ENCODE assay signal across 14 cellular contexts in the genomic region with DNA sequence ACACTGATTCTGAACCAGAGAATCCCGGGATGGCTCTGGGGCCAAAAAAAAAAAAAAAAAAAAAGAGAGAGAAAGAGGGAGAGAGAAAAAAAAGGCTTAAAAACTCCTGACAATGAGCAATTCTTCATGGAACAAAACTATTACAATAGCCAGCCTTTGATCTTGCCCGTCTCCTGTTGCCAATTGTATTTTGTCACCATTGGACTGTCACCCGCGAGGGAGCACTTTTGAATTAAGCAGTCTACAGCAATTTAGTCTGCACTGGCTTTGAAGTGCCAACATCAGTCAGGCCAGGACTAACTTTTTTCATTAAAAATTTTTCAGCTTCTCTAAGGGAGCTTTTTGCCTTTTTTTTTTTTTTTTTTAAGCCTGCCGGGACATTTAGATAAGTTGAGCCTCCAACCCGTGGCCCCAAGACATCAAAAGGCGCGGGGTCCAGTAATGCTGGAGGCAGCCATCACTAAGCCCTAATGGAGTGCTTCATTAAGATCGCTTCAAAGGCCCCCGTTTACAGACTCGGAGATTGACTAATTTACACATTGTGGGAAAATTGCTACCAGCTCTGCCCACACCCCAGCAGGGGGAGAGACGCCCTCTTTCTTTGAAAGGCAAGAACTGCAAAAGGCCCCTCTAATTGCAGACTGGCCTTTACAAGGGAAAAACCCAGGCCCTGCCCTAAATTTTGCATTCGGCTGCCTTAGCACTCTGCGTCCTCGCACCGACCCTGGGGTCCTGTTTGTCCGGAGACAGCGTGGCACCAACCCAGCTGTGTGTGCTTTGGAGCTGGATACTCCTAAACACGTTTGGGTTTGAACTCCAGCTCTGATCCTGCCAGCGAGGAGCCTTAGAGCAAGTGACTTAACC.
DNase-seq lines count a peak whose midpoint lies in the region; ATAC-seq, FAIRE-seq and TF ChIP-seq lines count a peak whose summit lies in the region.
"Had no signal": no experiment of that assay in that cellular context is flagged by ENCODE, and none has a peak within 500 bp of the region (broad histone marks: within the 10 kb centered on the region; RNA-seq: fewer than 3 reads in every experiment).

No MANE protein-coding gene starts in this region.

- H2BK120ac ChIP-seq in H9 (ENCODE audit: low read depth, low read length, poor library complexity, severe bottlenecking), result no peak overlapping the region

- H3K9me3 ChIP-seq in BLaER1 (0 out of 2 replicates have a peak, but pooled peaks cover under 1% of the 10 kb centered on the region), H9 (ENCODE audit: control insufficient read depth, low read depth, low read length) (no peaks in the 10 kb centered on the region), astrocyte (ENCODE audit: insufficient read depth, low read depth, low read length) (no peaks in the 10 kb centered on the region)
- H3K9me3 ChIP-seq: transverse colon had no signal

- no peak for ATAC-seq in activated naive CD8-positive, alpha-beta T cell treated with anti-CD3 and anti-CD28 coated beads, Interleukin-2, amount 50 U/mL, for 24 hours
- ATAC-seq in left ventricle myocardium superior, result no peak
- no peak for ATAC-seq in activated CD8-positive, alpha-beta memory T cell treated with anti-CD3 and anti-CD28 coated beads, Interleukin-2, amount 10 ng/mL, durations not matched to agents 7 days and 5 days

- H3K4me2 ChIP-seq in BLaER1 (peak overlapping the region; percentile 93), H9 (ENCODE audit: insufficient read depth, insufficient read length, low read length) (no peak overlapping the region), astrocyte (ENCODE audit: low read length) (no peak overlapping the region)

- H3K27ac Mint-ChIP-seq in H9 (no peak overlapping the region), astrocyte (ENCODE audit: unreplicated experiment) (no peak overlapping the region)
- H3K27ac Mint-ChIP-seq in activated naive CD8-positive, alpha-beta T cell treated with anti-CD3 and anti-CD28 coated beads, Interleukin-2, amount 50 U/mL, for 24 hours, result no peak overlapping the region
- H3K27ac Mint-ChIP-seq in activated CD8-positive, alpha-beta memory T cell treated with anti-CD3 and anti-CD28 coated beads, Interleukin-2, amount 10 ng/mL, durations not matched to agents 7 days and 5 days, result no peak overlapping the region
- H3K27ac Mint-ChIP-seq: activated B cell treated with CpG ODN at 0.5 μM for 24 hours; activated naive CD4-positive, alpha-beta T cell treated with anti-CD3 and anti-CD28 coated beads, Interleukin-2, amount 50 U/mL, for 24 hours had no signal

- H2AK5ac ChIP-seq in H9 (ENCODE audit: insufficient read length, low read length), result no peak overlapping the region

- H3K9ac ChIP-seq in BLaER1 (no peak overlapping the region), H9 (ENCODE audit: extremely low read depth, insufficient read length, low read length) (no peak overlapping the region), astrocyte (ENCODE audit: low read length) (no peak overlapping the region)

- no peak overlapping the region for H3K14ac ChIP-seq in H9 (ENCODE audit: insufficient read depth, low read length)

- no peak overlapping the region for H3K18ac ChIP-seq in H9 (ENCODE audit: insufficient read length, low read depth, low read length)

- no peak overlapping the region for H3K4ac ChIP-seq in H9 (ENCODE audit: low read depth, low read length)

- no peak overlapping the region for H2BK5ac ChIP-seq in H9 (ENCODE audit: insufficient read length, low read length)

- H3K56ac ChIP-seq in H9 (ENCODE audit: insufficient read length, low read depth, low read length), result no peak overlapping the region

- H3K36me3 ChIP-seq in BLaER1, result no peaks in the 10 kb centered on the region
- no peaks in the 10 kb centered on the region for H3K36me3 ChIP-seq in astrocyte (ENCODE audit: insufficient read depth, low read length)
- H3K36me3 ChIP-seq: transverse colon had no signal

- no peaks in the 10 kb centered on the region for H3K27me3 ChIP-seq in BLaER1
- no peaks in the 10 kb centered on the region for H3K27me3 ChIP-seq in H9 (ENCODE audit: insufficient read depth, low read length)
- peaks cover 9% of the 10 kb centered on the region for H3K27me3 ChIP-seq in astrocyte (ENCODE audit: insufficient read depth, low read length)
- H3K27me3 ChIP-seq: transverse colon had no signal

- H2BK12ac ChIP-seq in H9 (ENCODE audit: insufficient read length, low read depth, low read length), result no peak overlapping the region

- peaks cover 53 to 55% of the 10 kb centered on the region in 2 experiments for H3K4me1 Mint-ChIP-seq in H9
- peaks cover 9% of the 10 kb centered on the region for H3K4me1 Mint-ChIP-seq in astrocyte (ENCODE audit: low read depth, unreplicated experiment)
- peaks cover 14% of the 10 kb centered on the region for H3K4me1 Mint-ChIP-seq in activated naive CD8-positive, alpha-beta T cell treated with anti-CD3 and anti-CD28 coated beads, Interleukin-2, amount 50 U/mL, for 24 hours
- H3K4me1 Mint-ChIP-seq in activated CD8-positive, alpha-beta memory T cell treated with anti-CD3 and anti-CD28 coated beads, Interleukin-2, amount 10 ng/mL, durations not matched to agents 7 days and 5 days, result peaks cover 30% of the 10 kb centered on the region

- intact Hi-C loops in left ventricle myocardium superior (cut with micrococcal nuclease), result no loop called here

- no CpG with 5 or more reads among the region's 20 CpGs for WGBS in H9 (ENCODE audit: extremely low coverage, insufficient read length, low lambda C conversion rate)

- H3K27ac ChIP-seq in BLaER1 (no peak overlapping the region), H9 (ENCODE audit: insufficient read length, low read depth, low read length) (no peak overlapping the region), astrocyte (ENCODE audit: low read depth, low read length) (no peak overlapping the region)
- H3K27ac ChIP-seq: transverse colon had no signal

- no peak overlapping the region for H3K23ac ChIP-seq in H9 (ENCODE audit: insufficient read length, low read depth, low read length)

- H4K5ac ChIP-seq in H9 (ENCODE audit: insufficient read length, low read depth, low read length), result no peak overlapping the region

- H2AFZ ChIP-seq in H9 (ENCODE audit: low read length) (no peak overlapping the region), astrocyte (ENCODE audit: low read depth, low read length) (no peak overlapping the region)

- H3K36me3 Mint-ChIP-seq in H9 (ENCODE audit: insufficient read depth in 1 of 3, low read depth in 3 of 3) (peaks cover 0 to 2% (median 0%) of the 10 kb centered on the region in 3 experiments; a peak in 3 of 7 replicates), astrocyte (ENCODE audit: low read depth, unreplicated experiment) (no peaks in the 10 kb centered on the region)
- peaks cover 6% of the 10 kb centered on the region for H3K36me3 Mint-ChIP-seq in activated naive CD8-positive, alpha-beta T cell treated with anti-CD3 and anti-CD28 coated beads, Interleukin-2, amount 50 U/mL, for 24 hours (ENCODE audit: low read depth)
- H3K36me3 Mint-ChIP-seq in activated CD8-positive, alpha-beta memory T cell treated with anti-CD3 and anti-CD28 coated beads, Interleukin-2, amount 10 ng/mL, durations not matched to agents 7 days and 5 days, result peaks cover 3% of the 10 kb centered on the region

- no peaks in the 10 kb centered on the region for H3K79me1 ChIP-seq in H9 (ENCODE audit: insufficient read depth, low read depth, low read length, poor library complexity, severe bottlenecking)

- CTCF ChIA-PET in activated CD8-positive, alpha-beta memory T cell treated with anti-CD3 and anti-CD28 coated beads, Interleukin-2, amount 10 ng/mL, durations not matched to agents 7 days and 5 days (lab: Charles Lee), result interaction anchor here (0.7 kb wide), 1 partner anchor 68 kb away, joined by 3 read pairs; no protein-coding TSS in a partner anchor

- no peak for FAIRE-seq in astrocyte (lab: Jason Lieb, UNC)

- H3K4me3 ChIP-seq in BLaER1 (no peak overlapping the region), astrocyte (ENCODE audit: insufficient read depth, low read depth, low read length) (no peak overlapping the region)
- H3K4me3 ChIP-seq: transverse colon had no signal

- H3K79me2 ChIP-seq in H9 (ENCODE audit: insufficient read depth, low read length) (no peaks in the 10 kb centered on the region), astrocyte (ENCODE audit: insufficient read depth, low read length) (no peaks in the 10 kb centered on the region)

- H3K27me3 Mint-ChIP-seq in H9 (ENCODE audit: low read depth) (peaks cover 70% of the 10 kb centered on the region), astrocyte (ENCODE audit: low read depth, unreplicated experiment) (peaks cover 34% of the 10 kb centered on the region)
- peaks cover 3% of the 10 kb centered on the region for H3K27me3 Mint-ChIP-seq in activated naive CD8-positive, alpha-beta T cell treated with anti-CD3 and anti-CD28 coated beads, Interleukin-2, amount 50 U/mL, for 24 hours
- H3K27me3 Mint-ChIP-seq in activated CD8-positive, alpha-beta memory T cell treated with anti-CD3 and anti-CD28 coated beads, Interleukin-2, amount 10 ng/mL, durations not matched to agents 7 days and 5 days, result peaks cover 9% of the 10 kb centered on the region

- H3T11ph ChIP-seq in H9 (ENCODE audit: low read length), result no peak overlapping the region

- no peak overlapping the region for H4K91ac ChIP-seq in H9 (ENCODE audit: insufficient read length, low read depth, low read length)

- H4K8ac ChIP-seq in H9 (replicated peaks; ENCODE audit: insufficient read length, low read depth, low read length), result no peak overlapping the region

- H3K9me3 Mint-ChIP-seq in H9 (no peaks in the 10 kb centered on the region), astrocyte (ENCODE audit: unreplicated experiment) (peaks cover 2% of the 10 kb centered on the region)
- H3K9me3 Mint-ChIP-seq in activated naive CD8-positive, alpha-beta T cell treated with anti-CD3 and anti-CD28 coated beads, Interleukin-2, amount 50 U/mL, for 24 hours, result peaks cover 5% of the 10 kb centered on the region
- H3K9me3 Mint-ChIP-seq in activated CD8-positive, alpha-beta memory T cell treated with anti-CD3 and anti-CD28 coated beads, Interleukin-2, amount 10 ng/mL, durations not matched to agents 7 days and 5 days (ENCODE audit: low read depth), result no peaks in the 10 kb centered on the region
- H3K9me3 Mint-ChIP-seq: activated B cell treated with CpG ODN at 0.5 μM for 24 hours had no signal

- H4K20me1 ChIP-seq in BLaER1 (no peaks in the 10 kb centered on the region), H9 (ENCODE audit: control insufficient read depth, insufficient read depth, insufficient read length) (no peaks in the 10 kb centered on the region), astrocyte (ENCODE audit: insufficient read depth, low read length) (no peaks in the 10 kb centered on the region)

- H3K23me2 ChIP-seq in H9 (ENCODE audit: insufficient read length, low read depth, low read length, poor library complexity, severe bottlenecking), result no peaks in the 10 kb centered on the region

- TF ChIP-seq CTCF in H9 (conservative IDR thresholded peaks at IDR 0.05), result peak; percentile 68
- TF ChIP-seq CTCF in astrocyte (IDR thresholded peaks at IDR 0.05; ENCODE audit: insufficient read depth, low read depth, low read length), result peak; percentile 13

- DNase-seq in H9 (peak; percentile 79), astrocyte (ENCODE audit: low read depth) (no peak), left kidney (ENCODE audit: low read depth, low spot score) (peak; percentile 64), EL (no peak), left ventricle myocardium superior (no peak)
- DNase-seq in activated naive CD8-positive, alpha-beta T cell treated with anti-CD3 and anti-CD28 coated beads, Interleukin-2, amount 50 U/mL, for 24 hours, result no peak
- no peak for DNase-seq in activated CD8-positive, alpha-beta memory T cell treated with anti-CD3 and anti-CD28 coated beads, Interleukin-2, amount 10 ng/mL, durations not matched to agents 7 days and 5 days
- DNase-seq: activated B cell treated with CpG ODN at 0.5 μM for 24 hours; GDM1; NK-92 treated with Interleukin-12 subunit alpha and Interleukin-12 subunit beta, amount 100 ng/mL, for 24 hours; stimulated activated CD4-positive, alpha-beta T cell treated with anti-CD3 and anti-CD28 coated beads, Interleukin-1b, Interleukin-23, amount 100 ng/mL, for 48 hours; transverse colon had no signal

- H3K4me3 Mint-ChIP-seq in H9 (no peak overlapping the region; a peak in 1 of 5 replicates), astrocyte (ENCODE audit: unreplicated experiment) (no peak overlapping the region)
- no peak overlapping the region for H3K4me3 Mint-ChIP-seq in activated naive CD8-positive, alpha-beta T cell treated with anti-CD3 and anti-CD28 coated beads, Interleukin-2, amount 50 U/mL, for 24 hours
- no peak overlapping the region for H3K4me3 Mint-ChIP-seq in activated CD8-positive, alpha-beta memory T cell treated with anti-CD3 and anti-CD28 coated beads, Interleukin-2, amount 10 ng/mL, durations not matched to agents 7 days and 5 days
- H3K4me3 Mint-ChIP-seq: activated B cell treated with CpG ODN at 0.5 μM for 24 hours; activated naive CD4-positive, alpha-beta T cell treated with anti-CD3 and anti-CD28 coated beads, Interleukin-2, amount 50 U/mL, for 24 hours had no signal

- no peak overlapping the region for H2BK20ac ChIP-seq in H9 (ENCODE audit: low read depth, low read length, poor library complexity, severe bottlenecking)

- H2BK15ac ChIP-seq in H9 (ENCODE audit: low read depth, low read length), result no peak overlapping the region

- H3K4me1 ChIP-seq in BLaER1, result peaks cover 40% of the 10 kb centered on the region
- peaks cover 8% of the 10 kb centered on the region; the same call in 1 of the 2 replicates for H3K4me1 ChIP-seq in H9 (ENCODE audit: insufficient read depth, low read length)
- H3K4me1 ChIP-seq in astrocyte (ENCODE audit: insufficient read depth, low read length), result peaks cover 20% of the 10 kb centered on the region
- H3K4me1 ChIP-seq: transverse colon had no signal

Comparison
In these comparisons a context has a peak if more than half of its experiments do, and no peak if none do; other contexts are left out.
1. DNase-seq: peak in H9 (single experiment) and left kidney (single experiment); none in astrocyte (single experiment), EL (single experiment), activated naive CD8-positive, alpha-beta T cell treated with anti-CD3 and anti-CD28 coated beads, Interleukin-2, amount 50 U/mL, for 24 hours (single experiment), left ventricle myocardium superior (single experiment) and activated CD8-positive, alpha-beta memory T cell treated with anti-CD3 and anti-CD28 coated beads, Interleukin-2, amount 10 ng/mL, durations not matched to agents 7 days and 5 days (single experiment).